Comparison of ENCODE assay signal across 1 cellular context in the genomic region with DNA sequence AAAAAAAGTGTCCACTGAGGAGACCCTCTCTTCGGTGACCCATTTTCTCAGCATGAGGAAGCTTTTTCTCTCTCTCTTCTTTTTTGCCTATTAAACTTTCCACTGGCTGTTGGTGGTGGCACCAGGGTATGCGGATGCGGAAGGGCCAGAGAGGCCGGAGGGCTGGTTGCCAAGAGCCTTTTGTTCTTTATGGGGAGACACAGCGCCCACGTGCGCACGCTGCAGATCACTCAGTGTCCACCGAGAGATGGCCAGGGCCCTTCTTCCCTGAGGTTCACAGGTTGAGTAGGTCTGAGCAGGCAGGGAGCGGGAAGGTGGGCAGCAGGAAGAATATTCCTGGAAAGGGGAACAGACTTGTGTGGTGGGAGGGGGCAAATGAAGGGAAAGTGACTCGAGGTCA.
TF ChIP-seq lines count a peak whose summit lies in the region.

No MANE protein-coding gene starts in this region.

TF ChIP-seq in WTC11, 78 proteins besides CTCF, POLR2A, EP300 and RAD21 (continued from another document):
- TF ChIP-seq, protein P1, sequence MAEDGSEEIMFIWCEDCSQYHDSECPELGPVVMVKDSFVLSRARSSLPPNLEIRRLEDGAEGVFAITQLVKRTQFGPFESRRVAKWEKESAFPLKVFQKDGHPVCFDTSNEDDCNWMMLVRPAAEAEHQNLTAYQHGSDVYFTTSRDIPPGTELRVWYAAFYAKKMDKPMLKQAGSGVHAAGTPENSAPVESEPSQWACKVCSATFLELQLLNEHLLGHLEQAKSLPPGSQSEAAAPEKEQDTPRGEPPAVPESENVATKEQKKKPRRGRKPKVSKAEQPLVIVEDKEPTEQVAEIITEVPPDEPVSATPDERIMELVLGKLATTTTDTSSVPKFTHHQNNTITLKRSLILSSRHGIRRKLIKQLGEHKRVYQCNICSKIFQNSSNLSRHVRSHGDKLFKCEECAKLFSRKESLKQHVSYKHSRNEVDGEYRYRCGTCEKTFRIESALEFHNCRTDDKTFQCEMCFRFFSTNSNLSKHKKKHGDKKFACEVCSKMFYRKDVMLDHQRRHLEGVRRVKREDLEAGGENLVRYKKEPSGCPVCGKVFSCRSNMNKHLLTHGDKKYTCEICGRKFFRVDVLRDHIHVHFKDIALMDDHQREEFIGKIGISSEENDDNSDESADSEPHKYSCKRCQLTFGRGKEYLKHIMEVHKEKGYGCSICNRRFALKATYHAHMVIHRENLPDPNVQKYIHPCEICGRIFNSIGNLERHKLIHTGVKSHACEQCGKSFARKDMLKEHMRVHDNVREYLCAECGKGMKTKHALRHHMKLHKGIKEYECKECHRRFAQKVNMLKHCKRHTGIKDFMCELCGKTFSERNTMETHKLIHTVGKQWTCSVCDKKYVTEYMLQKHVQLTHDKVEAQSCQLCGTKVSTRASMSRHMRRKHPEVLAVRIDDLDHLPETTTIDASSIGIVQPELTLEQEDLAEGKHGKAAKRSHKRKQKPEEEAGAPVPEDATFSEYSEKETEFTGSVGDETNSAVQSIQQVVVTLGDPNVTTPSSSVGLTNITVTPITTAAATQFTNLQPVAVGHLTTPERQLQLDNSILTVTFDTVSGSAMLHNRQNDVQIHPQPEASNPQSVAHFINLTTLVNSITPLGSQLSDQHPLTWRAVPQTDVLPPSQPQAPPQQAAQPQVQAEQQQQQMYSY (CRISPR knock-in tag; IDR thresholded peaks at IDR 0.05): no peak
- TF ChIP-seq SMAD3 (CRISPR knock-in tag; IDR thresholded peaks at IDR 0.05; ENCODE audit: borderline replicate concordance) (no peak), ZNF121 (CRISPR knock-in tag; IDR thresholded peaks at IDR 0.05) (no peak), ZBTB43 (CRISPR knock-in tag; IDR thresholded peaks at IDR 0.05) (no peak), SMAD4 (CRISPR knock-in tag; IDR thresholded peaks at IDR 0.05) (no peak)
- TF ChIP-seq, protein P2, sequence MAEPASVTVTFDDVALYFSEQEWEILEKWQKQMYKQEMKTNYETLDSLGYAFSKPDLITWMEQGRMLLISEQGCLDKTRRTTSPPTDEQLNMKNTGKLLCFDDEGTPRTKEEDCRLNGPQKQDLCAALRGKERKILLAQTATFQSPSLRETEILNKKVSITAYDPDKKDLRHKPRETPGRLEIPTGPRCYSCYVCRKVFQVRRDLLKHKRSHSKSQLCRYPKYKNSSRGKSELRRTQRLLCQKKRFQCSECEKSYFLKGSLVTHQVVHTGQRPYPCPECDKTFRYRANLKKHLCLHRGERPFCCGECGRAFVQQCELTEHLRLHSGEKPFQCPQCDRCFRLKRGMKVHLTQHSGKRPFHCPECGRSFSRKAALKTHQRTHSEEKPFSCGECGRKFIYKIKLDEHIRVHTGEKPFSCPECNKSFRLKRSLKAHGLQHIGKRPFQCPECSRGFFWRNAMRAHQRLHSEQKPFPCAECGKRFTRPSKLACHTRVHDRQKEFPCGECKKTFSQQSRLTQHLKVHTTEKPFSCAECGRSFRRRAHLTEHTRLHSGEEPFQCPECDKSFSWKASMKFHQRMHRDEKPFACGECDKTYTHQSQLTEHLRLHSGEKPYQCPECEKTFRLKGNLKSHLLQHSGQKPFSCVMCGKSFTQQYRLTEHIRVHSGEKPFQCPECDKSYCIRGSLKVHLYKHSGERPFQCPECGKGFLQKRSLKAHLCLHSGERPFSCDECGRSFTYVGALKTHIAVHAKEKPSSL (CRISPR knock-in tag; conservative IDR thresholded peaks at IDR 0.05): no peak
